1 cellular context compared by ENCODE assay signal in genomic region chr6:28446818-28447511, GRCh38.
TF ChIP-seq lines count a peak whose summit lies in the region.

No MANE protein-coding gene starts in this region.

TF ChIP-seq in HepG2, 621 proteins besides CTCF, POLR2A, EP300 and RAD21:
- TF ChIP-seq ZBTB3 (CRISPR knock-in tag; IDR thresholded peaks at IDR 0.05; ENCODE audit: borderline replicate concordance, low read depth) (no peak), THAP11 (CRISPR knock-in tag; IDR thresholded peaks at IDR 0.05) (no peak), UBTF (CRISPR knock-in tag; IDR thresholded peaks at IDR 0.05) (peak; percentile 27; the same call in 1 of the 2 replicates), ZBTB7B (CRISPR knock-in tag; IDR thresholded peaks at IDR 0.05) (no peak), ZNF687 (CRISPR knock-in tag; IDR thresholded peaks at IDR 0.05) (peak; percentile 45), DR1 (CRISPR knock-in tag; IDR thresholded peaks at IDR 0.05) (0 out of 2 replicates have a peak, but pooled peaks have one; percentile 25), ZNF768 (CRISPR knock-in tag; IDR thresholded peaks at IDR 0.05) (peak; percentile 44; the same call in 1 of the 2 replicates), CBX2 (IDR thresholded peaks at IDR 0.05; ENCODE audit: low read depth, low read length) (no peak), CBX2 (CRISPR knock-in tag; IDR thresholded peaks at IDR 0.05; ENCODE audit: low read depth) (0 out of 2 replicates have a peak, but pooled peaks have one; percentile 60), HDAC1 (CRISPR knock-in tag; IDR thresholded peaks at IDR 0.05) (0 out of 2 replicates have a peak, but pooled peaks have one; percentile 29), KLF11 (CRISPR knock-in tag; IDR thresholded peaks at IDR 0.05) (no peak), ZNF280B (CRISPR knock-in tag; IDR thresholded peaks at IDR 0.05; ENCODE audit: borderline replicate concordance) (0 out of 2 replicates have a peak, but pooled peaks have one; percentile 33), ZNF574 (CRISPR knock-in tag; IDR thresholded peaks at IDR 0.05) (peak; percentile 42; the same call in 1 of the 2 replicates), ZNF577 (CRISPR knock-in tag; IDR thresholded peaks at IDR 0.05; ENCODE audit: borderline replicate concordance, low read depth) (no peak), GABPB1 (CRISPR knock-in tag; IDR thresholded peaks at IDR 0.05) (peak; percentile 34; the same call in 1 of the 2 replicates), ZNF878 (CRISPR knock-in tag; IDR thresholded peaks at IDR 0.05) (no peak)
